ENCODE assay signal across 9 cellular contexts in genomic region chr12:108635201-108635996, GRCh38. TPM values are rescaled to one million over a fixed set of nuclear protein-coding genes. Genes with fewer than 3 reads are reported as not detected.
DNase-seq lines count a peak whose midpoint lies in the region; TF ChIP-seq lines count a peak whose summit lies in the region.
"Had no signal": no experiment of that assay in that cellular context is flagged by ENCODE, and none has a peak within 500 bp of the region (broad histone marks: within the 10 kb centered on the region; RNA-seq: fewer than 3 reads in every experiment).

No MANE protein-coding gene starts in this region.

- no peak overlapping the region for H3K4me3 Mint-ChIP-seq in HFFc6

- no peaks in the 10 kb centered on the region for H3K27me3 ChIP-seq in MM.1S (replicated peaks; ENCODE audit: insufficient read depth, low read length)
- no peaks in the 10 kb centered on the region for H3K27me3 ChIP-seq in trophoblast cell (ENCODE audit: insufficient read depth, low read length)
- H3K27me3 ChIP-seq: pancreas had no signal

- TF ChIP-seq CTCF in HFFc6 (IDR thresholded peaks at IDR 0.05) = no peak
- TF ChIP-seq CTCF in MM.1S (IDR thresholded peaks at IDR 0.05; ENCODE audit: low read length) = no peak

- H3K9me3 Mint-ChIP-seq in HFFc6 = peaks cover 5% of the 10 kb centered on the region; the same call in 1 of the 2 replicates

- no peak overlapping the region for H4K12ac ChIP-seq in trophoblast cell (ENCODE audit: low read depth, low read length)

- H3K36me3 Mint-ChIP-seq in HFFc6 (ENCODE audit: low read depth) = peaks cover 11% of the 10 kb centered on the region

- WGBS in trophoblast cell (ENCODE audit: extremely low coverage, insufficient coverage, insufficient read length) = no CpG with 5 or more reads among the region's 15 CpGs

- peak; percentile 43 for DNase-seq in NK-92 treated with Interleukin-12 subunit alpha and Interleukin-12 subunit beta, amount 100 ng/mL, for 24 hours (lab: John Stamatoyannopoulos, UW)
- DNase-seq in NK-92 (lab: John Stamatoyannopoulos, UW; ENCODE audit: unreplicated experiment) (no peak), HFFc6 (no peak), MM.1S (peak; percentile 98), trophoblast cell (no peak), COR-L47 (lab: John Stamatoyannopoulos, UW) (no peak), hypothalamus (lab: John Stamatoyannopoulos, UW) (no peak)
- DNase-seq in activated naive CD4-positive, alpha-beta T cell treated with Interleukin-2 at 50 U/mL for 16 hours = peak; percentile 53

- no peak overlapping the region for H3K18ac ChIP-seq in trophoblast cell (ENCODE audit: low read length)

- peak overlapping the region; percentile 38; the same call in 1 of the 2 replicates for H3K27ac Mint-ChIP-seq in HFFc6

- H4K8ac ChIP-seq in trophoblast cell (ENCODE audit: low read depth, low read length) = peak overlapping the region; percentile 47

- H3K14ac ChIP-seq in trophoblast cell (ENCODE audit: low read length) = no peak overlapping the region

- H3F3A ChIP-seq in MM.1S (ENCODE audit: insufficient read depth, low read length) = peaks cover 89% of the 10 kb centered on the region

- H3K9me3 ChIP-seq in MM.1S (replicated peaks; ENCODE audit: insufficient read depth, low read length) (no peaks in the 10 kb centered on the region), trophoblast cell (ENCODE audit: insufficient read depth, low read depth, low read length) (no peaks in the 10 kb centered on the region)
- H3K9me3 ChIP-seq: pancreas had no signal

- H3K27ac ChIP-seq in MM.1S (ENCODE audit: low read length) (peak overlapping the region; percentile 99), trophoblast cell (ENCODE audit: low read depth, low read length) (peak overlapping the region; percentile 41)

- no peaks in the 10 kb centered on the region for H3K9me2 ChIP-seq in MM.1S (replicated peaks; ENCODE audit: insufficient read depth, low read length)

- H2AK5ac ChIP-seq in trophoblast cell (ENCODE audit: low read length) = no peak overlapping the region

- H2AFZ ChIP-seq in MM.1S (ENCODE audit: low read length) = no peak overlapping the region
- no peak overlapping the region for H2AFZ ChIP-seq in trophoblast cell (ENCODE audit: insufficient read depth, low read length, poor library complexity)

- no peaks in the 10 kb centered on the region for H4K20me1 ChIP-seq in MM.1S (ENCODE audit: insufficient read depth, low read length)

- H3K4me1 ChIP-seq in MM.1S (ENCODE audit: low read length) = peaks cover 48% of the 10 kb centered on the region
- peaks cover 28 to 48% of the 10 kb centered on the region in 2 experiments for H3K4me1 ChIP-seq in trophoblast cell (ENCODE audit: control insufficient read depth in 1 of 2, insufficient read depth in 2 of 2, low read length in 2 of 2)
- H3K4me1 ChIP-seq: pancreas had no signal

- H3K4me3 ChIP-seq in MM.1S (ENCODE audit: low read length) (peak overlapping the region; percentile 85), trophoblast cell (ENCODE audit: low read depth, low read length) (no peak overlapping the region)
- H3K4me3 ChIP-seq: pancreas had no signal

- peaks cover 30% of the 10 kb centered on the region for H3K79me1 ChIP-seq in trophoblast cell (ENCODE audit: low read length)

- H3K79me2 ChIP-seq in MM.1S (ENCODE audit: low read length) (peaks cover 66% of the 10 kb centered on the region), trophoblast cell (ENCODE audit: control insufficient read depth, insufficient read depth, low read length, poor library complexity) (no peaks in the 10 kb centered on the region)

- H3K4ac ChIP-seq in trophoblast cell (ENCODE audit: low read depth, low read length) = no peak overlapping the region

- peaks cover 45% of the 10 kb centered on the region for H3K4me1 Mint-ChIP-seq in HFFc6 (ENCODE audit: low read depth)

- peaks cover 44% of the 10 kb centered on the region for H3K27me3 Mint-ChIP-seq in HFFc6 (ENCODE audit: insufficient read depth)

- H3K9ac ChIP-seq in MM.1S (ENCODE audit: low read length) (peak overlapping the region; percentile 99), trophoblast cell (ENCODE audit: low read length) (no peak overlapping the region)

- no peak overlapping the region for H2BK12ac ChIP-seq in trophoblast cell (ENCODE audit: low read length)

- H3K4me2 ChIP-seq in MM.1S (ENCODE audit: low read depth, low read length) (peak overlapping the region; percentile 96), trophoblast cell (ENCODE audit: low read length) (no peak overlapping the region)

- H3K36me3 ChIP-seq in MM.1S (replicated peaks; ENCODE audit: insufficient read depth, low read length) (no peaks in the 10 kb centered on the region), trophoblast cell (ENCODE audit: control insufficient read depth in 1 of 2, insufficient read depth in 2 of 2, low read length in 2 of 2) (no peaks in the 10 kb centered on the region)
- H3K36me3 ChIP-seq: pancreas had no signal

- H2BK5ac ChIP-seq in trophoblast cell (ENCODE audit: low read depth, low read length, poor library complexity) = no peak overlapping the region

- peak overlapping the region; percentile 42 for H2BK120ac ChIP-seq in trophoblast cell (ENCODE audit: insufficient read depth, low read length, poor library complexity)

- no peak overlapping the region for H3K23ac ChIP-seq in trophoblast cell (ENCODE audit: low read length)

- peak overlapping the region; percentile 20 for H4K91ac ChIP-seq in trophoblast cell (ENCODE audit: low read depth, low read length)

RNA-seq across cellular contexts. Expression of gene SELPLG, which starts 1.7 kb away (rescaled TPM):
- total RNA-seq in HFFc6 (2021; fragmentation: NEBNext Ultra II Directional; extraction: Animal tissue kit (Norgen Biotek cat#: 25700)) = 1 to 10 TPM; 6.2 to 8.1 (median 7.1) TPM
- 3.6 and 3.7 TPM in 2 replicates for polyA plus RNA-seq in trophoblast cell (2013)

RNA-seq across cellular contexts. Expression of gene TMEM119, which starts 37.5 kb away (rescaled TPM):
- total RNA-seq in HFFc6 (2021; fragmentation: NEBNext Ultra II Directional; extraction: Animal tissue kit (Norgen Biotek cat#: 25700)) = 10 to 100 TPM; 11.9 to 22.2 (median 19.1) TPM
- polyA plus RNA-seq in trophoblast cell (2013) = 16.8 and 19.9 TPM in 2 replicates

Comparison
In these comparisons a context has a peak if more than half of its experiments do, and no peak if none do; other contexts are left out.
1. DNase-seq: peak in NK-92 treated with Interleukin-12 subunit alpha and Interleukin-12 subunit beta, amount 100 ng/mL, for 24 hours (single experiment), MM.1S (single experiment) and activated naive CD4-positive, alpha-beta T cell treated with Interleukin-2 at 50 U/mL for 16 hours (single experiment); none in NK-92 (single experiment), HFFc6 (single experiment), trophoblast cell (0 of 2), COR-L47 (single experiment) and hypothalamus (0 of 51).